8 cellular contexts compared by ENCODE assay signal in genomic region chr6:153002613-153003293, GRCh38. TPM values are rescaled to one million over a fixed set of nuclear protein-coding genes. Genes with fewer than 3 reads are reported as not detected.
DNase-seq lines count a peak whose midpoint lies in the region; ATAC-seq and TF ChIP-seq lines count a peak whose summit lies in the region.

Gene MTRF1L (minus strand): TSS chr6:153002709. CDS start chr6:153002685, 24 bp downstream.

- peaks cover 7% of the 10 kb centered on the region; the same call in 1 of the 2 replicates for H3K36me3 Mint-ChIP-seq in WTC11

- peaks cover 61% of the 10 kb centered on the region for H3K79me2 ChIP-seq in smooth muscle cell (ENCODE audit: low read depth)

- H3K4me3 Mint-ChIP-seq in WTC11 = peak within 1 kb of the TSS; percentile 96

- H3K36me3 ChIP-seq in smooth muscle cell (ENCODE audit: low read depth) = peaks cover 9% of the 10 kb centered on the region

- H3K27me3 Mint-ChIP-seq in WTC11 (ENCODE audit: low read depth) = no peaks in the 10 kb centered on the region

- peak within 1 kb of the TSS; percentile 65 for H3K27ac ChIP-seq in smooth muscle cell (ENCODE audit: low read depth)

- peak within 1 kb of the TSS; percentile 87 for H3K4me3 ChIP-seq in AG04449 (ENCODE audit: low read depth, low read length)
- peak within 1 kb of the TSS; percentile 83 to 84 for H3K4me3 ChIP-seq in cardiac fibroblast (replicated peaks in 1 of 2; ENCODE audit: low read depth in 2 of 2, low read length in 2 of 2)
- H3K4me3 ChIP-seq in smooth muscle cell = peak within 1 kb of the TSS; percentile 99

- ATAC-seq in GM18873 (IDR thresholded peaks at IDR 0.05; ENCODE audit: low FRiP score, unreplicated experiment) (peak; percentile 96), HG03139 (IDR thresholded peaks at IDR 0.05; ENCODE audit: unreplicated experiment) (peak; percentile 95), WTC11 (peak; percentile 94)

- H3K9ac ChIP-seq in smooth muscle cell (ENCODE audit: low read depth) = peak within 1 kb of the TSS; percentile 92

- WGBS in smooth muscle cell (ENCODE audit: low lambda C conversion rate) = 1% methylated on average over 46 of the region's 48 CpGs

- TF ChIP-seq CTCF in AG04449 (IDR thresholded peaks at IDR 0.05; ENCODE audit: insufficient read depth, low read length, missing control alignments) = no peak
- TF ChIP-seq CTCF in WTC11 (IDR thresholded peaks at IDR 0.05) = no peak
- no peak for TF ChIP-seq CTCF in cardiac fibroblast (IDR thresholded peaks at IDR 0.05; ENCODE audit: low read depth, low read length)
- TF ChIP-seq CTCF in smooth muscle cell (IDR thresholded peaks at IDR 0.05; ENCODE audit: borderline replicate concordance, insufficient read depth, poor library complexity, severe bottlenecking) = no peak

- POLR2A ChIA-PET in AG04449 (lab: Yijun Ruan, JAX) = interaction anchor here (2.8 kb wide), 1 partner anchor 19 kb away, joined by 10 read pairs; the partner anchor contains the start of gene FBXO5
- POLR2A ChIA-PET in WTC11 (lab: Charles Lee) = interaction anchor here (4.2 kb wide), 1 partner anchor 20 kb away, joined by 16 read pairs; the partner anchor contains the start of gene FBXO5

- peak within 1 kb of the TSS; percentile 100 for H3K27ac Mint-ChIP-seq in WTC11

- peaks cover 41% of the 10 kb centered on the region for H4K20me1 ChIP-seq in smooth muscle cell (ENCODE audit: low read depth)

- H3F3A ChIP-seq in smooth muscle cell (ENCODE audit: low read depth) = no peaks in the 10 kb centered on the region

- H2AFZ ChIP-seq in smooth muscle cell (ENCODE audit: low read depth) = peak within 1 kb of the TSS; percentile 87

- H3K27me3 ChIP-seq in smooth muscle cell (ENCODE audit: low read depth) = no peaks in the 10 kb centered on the region

- no peaks in the 10 kb centered on the region for H3K9me3 ChIP-seq in smooth muscle cell (replicated peaks; ENCODE audit: low read depth)

- CTCF ChIA-PET in AG04449 (lab: Yijun Ruan, JAX) (interaction anchor here (1.4 kb wide), 1 partner anchor 19 kb away, joined by 4 read pairs; no protein-coding TSS in a partner anchor), WTC11 (lab: Charles Lee) (no interaction called here)

- peak; percentile 82 for DNase-seq in AG04449 (ENCODE audit: low read depth, low spot score)
- DNase-seq in NCI-H2227 (lab: John Stamatoyannopoulos, UW; ENCODE audit: unreplicated experiment) = peak; percentile 95
- DNase-seq in WTC11 (ENCODE audit: low spot score) = peak; percentile 96
- DNase-seq in cardiac fibroblast (ENCODE audit: low read depth in 2 of 2) = peak; percentile 97 to 98
- peak; percentile 91 for DNase-seq in iPS-NIHi7 (ENCODE audit: extremely low spot score)
- DNase-seq in smooth muscle cell (lab: John Stamatoyannopoulos, UW; ENCODE audit: unreplicated experiment) = peak; percentile 70

- peak within 1 kb of the TSS; percentile 100 for H3K4me2 ChIP-seq in smooth muscle cell

- peaks cover 23% of the 10 kb centered on the region for H3K4me1 Mint-ChIP-seq in WTC11

- H3K4me1 ChIP-seq in smooth muscle cell (ENCODE audit: low read depth) = peaks cover 30% of the 10 kb centered on the region

- no peaks in the 10 kb centered on the region for H3K9me3 Mint-ChIP-seq in WTC11

TF ChIP-seq in WTC11, 78 proteins besides CTCF, POLR2A, EP300 and RAD21 (continues in another document):
- TF ChIP-seq NFYB (CRISPR knock-in tag; conservative IDR thresholded peaks at IDR 0.05; ENCODE audit: low read depth) (no peak), ZNF416 (CRISPR knock-in tag; IDR thresholded peaks at IDR 0.05) (no peak), OVOL2 (CRISPR knock-in tag; IDR thresholded peaks at IDR 0.05; ENCODE audit: borderline replicate concordance) (no peak), FOXP4 (CRISPR knock-in tag; IDR thresholded peaks at IDR 0.05) (0 out of 2 replicates have a peak, but pooled peaks have one; percentile 29), MXD4 (CRISPR knock-in tag; IDR thresholded peaks at IDR 0.05; ENCODE audit: borderline replicate concordance) (no peak), MYBL2 (CRISPR knock-in tag; IDR thresholded peaks at IDR 0.05) (peak; percentile 87; the same call in 1 of the 2 replicates), JAZF1 (CRISPR knock-in tag; IDR thresholded peaks at IDR 0.05) (no peak), SMAD4 (CRISPR knock-in tag; IDR thresholded peaks at IDR 0.05) (no peak), ZMAT4 (CRISPR knock-in tag; IDR thresholded peaks at IDR 0.05) (no peak), NR1H2 (CRISPR knock-in tag; IDR thresholded peaks at IDR 0.05) (no peak), ZNF263 (CRISPR knock-in tag; IDR thresholded peaks at IDR 0.05; ENCODE audit: low read depth) (no peak), SMAD3 (CRISPR knock-in tag; IDR thresholded peaks at IDR 0.05; ENCODE audit: borderline replicate concordance) (no peak), NFATC4 (CRISPR knock-in tag; IDR thresholded peaks at IDR 0.05) (no peak), ZBTB21 (CRISPR knock-in tag; IDR thresholded peaks at IDR 0.05; ENCODE audit: borderline replicate concordance) (no peak), FOXK1 (CRISPR knock-in tag; IDR thresholded peaks at IDR 0.05) (peak; percentile 81), IRF2 (CRISPR knock-in tag; IDR thresholded peaks at IDR 0.05; ENCODE audit: borderline replicate concordance, low read depth) (no peak), RORB (CRISPR knock-in tag; IDR thresholded peaks at IDR 0.05) (no peak), TEAD1 (CRISPR knock-in tag; IDR thresholded peaks at IDR 0.05) (no peak), HMGA2 (CRISPR knock-in tag; IDR thresholded peaks at IDR 0.05) (no peak)
- TF ChIP-seq, protein P1, sequence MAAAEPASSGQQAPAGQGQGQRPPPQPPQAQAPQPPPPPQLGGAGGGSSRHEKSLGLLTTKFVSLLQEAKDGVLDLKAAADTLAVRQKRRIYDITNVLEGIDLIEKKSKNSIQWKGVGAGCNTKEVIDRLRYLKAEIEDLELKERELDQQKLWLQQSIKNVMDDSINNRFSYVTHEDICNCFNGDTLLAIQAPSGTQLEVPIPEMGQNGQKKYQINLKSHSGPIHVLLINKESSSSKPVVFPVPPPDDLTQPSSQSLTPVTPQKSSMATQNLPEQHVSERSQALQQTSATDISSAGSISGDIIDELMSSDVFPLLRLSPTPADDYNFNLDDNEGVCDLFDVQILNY (CRISPR knock-in tag; IDR thresholded peaks at IDR 0.05) = 0 out of 2 replicates have a peak, but pooled peaks have one; percentile 52
- TF ChIP-seq, protein P2, sequence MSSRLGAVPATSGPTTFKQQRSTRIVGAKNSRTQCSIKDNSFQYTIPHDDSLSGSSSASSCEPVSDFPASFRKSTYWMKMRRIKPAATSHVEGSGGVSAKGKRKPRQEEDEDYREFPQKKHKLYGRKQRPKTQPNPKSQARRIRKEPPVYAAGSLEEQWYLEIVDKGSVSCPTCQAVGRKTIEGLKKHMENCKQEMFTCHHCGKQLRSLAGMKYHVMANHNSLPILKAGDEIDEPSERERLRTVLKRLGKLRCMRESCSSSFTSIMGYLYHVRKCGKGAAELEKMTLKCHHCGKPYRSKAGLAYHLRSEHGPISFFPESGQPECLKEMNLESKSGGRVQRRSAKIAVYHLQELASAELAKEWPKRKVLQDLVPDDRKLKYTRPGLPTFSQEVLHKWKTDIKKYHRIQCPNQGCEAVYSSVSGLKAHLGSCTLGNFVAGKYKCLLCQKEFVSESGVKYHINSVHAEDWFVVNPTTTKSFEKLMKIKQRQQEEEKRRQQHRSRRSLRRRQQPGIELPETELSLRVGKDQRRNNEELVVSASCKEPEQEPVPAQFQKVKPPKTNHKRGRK (CRISPR knock-in tag; IDR thresholded peaks at IDR 0.05; ENCODE audit: borderline replicate concordance) = no peak

RNA-seq across cellular contexts. Expression of gene MTRF1L, which starts in this region (rescaled TPM):
- total RNA-seq in WTC11 (2021) (15.3 to 16.6 TPM (median 15.8 TPM) in 3 replicates), smooth muscle cell (19.2 and 21.1 TPM in 2 replicates)
- 14.1 and 14.8 TPM in 2 replicates for polyA plus RNA-seq in smooth muscle cell

Comparison
In these comparisons a context has a peak if more than half of its experiments do, and no peak if none do; other contexts are left out.
1. Peak in every context shown above with its lines: DNase-seq, ATAC-seq, H3K4me3 ChIP-seq and H3K27ac ChIP-seq.